Comparison of ENCODE assay signal across 1 cellular context in the genomic region with DNA sequence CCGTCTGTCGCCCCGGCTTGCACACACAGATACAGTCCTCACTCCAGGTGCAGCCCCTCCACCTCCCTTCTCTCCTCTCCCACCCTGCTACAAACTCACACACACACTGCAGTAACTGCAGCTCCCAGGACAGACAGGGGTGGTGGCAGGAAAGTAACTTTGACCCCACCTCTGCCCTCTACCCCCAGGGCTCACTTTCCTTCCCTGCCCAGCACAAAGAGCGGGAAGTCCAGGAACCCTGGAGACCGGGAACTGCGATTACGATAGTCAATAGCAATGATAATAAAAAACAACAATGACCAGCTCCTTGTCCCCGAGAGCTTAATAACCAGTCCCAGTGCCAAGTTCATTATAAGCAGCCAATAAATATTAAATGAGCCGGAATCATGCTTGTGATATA.
TF ChIP-seq lines count a peak whose summit lies in the region.

A gene (minus strand): TSS at position 135 of the 400 bp plus-strand sequence. CDS start 166 bp downstream, outside the sequence.

TF ChIP-seq in HepG2, 621 proteins besides CTCF, POLR2A, EP300 and RAD21:
- TF ChIP-seq ZNF33B (CRISPR knock-in tag; IDR thresholded peaks at IDR 0.05): no peak
- TF ChIP-seq, protein P1, sequence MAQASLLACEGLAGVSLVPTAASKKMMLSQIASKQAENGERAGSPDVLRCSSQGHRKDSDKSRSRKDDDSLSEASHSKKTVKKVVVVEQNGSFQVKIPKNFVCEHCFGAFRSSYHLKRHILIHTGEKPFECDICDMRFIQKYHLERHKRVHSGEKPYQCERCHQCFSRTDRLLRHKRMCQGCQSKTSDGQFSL (CRISPR knock-in tag; IDR thresholded peaks at IDR 0.05): no peak
- TF ChIP-seq HNF4A (CRISPR knock-in tag; IDR thresholded peaks at IDR 0.05): peak; percentile 45; the same call in 1 of the 2 replicates
- TF ChIP-seq, protein P2, sequence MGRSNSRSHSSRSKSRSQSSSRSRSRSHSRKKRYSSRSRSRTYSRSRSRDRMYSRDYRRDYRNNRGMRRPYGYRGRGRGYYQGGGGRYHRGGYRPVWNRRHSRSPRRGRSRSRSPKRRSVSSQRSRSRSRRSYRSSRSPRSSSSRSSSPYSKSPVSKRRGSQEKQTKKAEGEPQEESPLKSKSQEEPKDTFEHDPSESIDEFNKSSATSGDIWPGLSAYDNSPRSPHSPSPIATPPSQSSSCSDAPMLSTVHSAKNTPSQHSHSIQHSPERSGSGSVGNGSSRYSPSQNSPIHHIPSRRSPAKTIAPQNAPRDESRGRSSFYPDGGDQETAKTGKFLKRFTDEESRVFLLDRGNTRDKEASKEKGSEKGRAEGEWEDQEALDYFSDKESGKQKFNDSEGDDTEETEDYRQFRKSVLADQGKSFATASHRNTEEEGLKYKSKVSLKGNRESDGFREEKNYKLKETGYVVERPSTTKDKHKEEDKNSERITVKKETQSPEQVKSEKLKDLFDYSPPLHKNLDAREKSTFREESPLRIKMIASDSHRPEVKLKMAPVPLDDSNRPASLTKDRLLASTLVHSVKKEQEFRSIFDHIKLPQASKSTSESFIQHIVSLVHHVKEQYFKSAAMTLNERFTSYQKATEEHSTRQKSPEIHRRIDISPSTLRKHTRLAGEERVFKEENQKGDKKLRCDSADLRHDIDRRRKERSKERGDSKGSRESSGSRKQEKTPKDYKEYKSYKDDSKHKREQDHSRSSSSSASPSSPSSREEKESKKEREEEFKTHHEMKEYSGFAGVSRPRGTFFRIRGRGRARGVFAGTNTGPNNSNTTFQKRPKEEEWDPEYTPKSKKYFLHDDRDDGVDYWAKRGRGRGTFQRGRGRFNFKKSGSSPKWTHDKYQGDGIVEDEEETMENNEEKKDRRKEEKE (IDR thresholded peaks at IDR 0.05): no peak
